8 cellular contexts compared by ENCODE assay signal in the genomic region with DNA sequence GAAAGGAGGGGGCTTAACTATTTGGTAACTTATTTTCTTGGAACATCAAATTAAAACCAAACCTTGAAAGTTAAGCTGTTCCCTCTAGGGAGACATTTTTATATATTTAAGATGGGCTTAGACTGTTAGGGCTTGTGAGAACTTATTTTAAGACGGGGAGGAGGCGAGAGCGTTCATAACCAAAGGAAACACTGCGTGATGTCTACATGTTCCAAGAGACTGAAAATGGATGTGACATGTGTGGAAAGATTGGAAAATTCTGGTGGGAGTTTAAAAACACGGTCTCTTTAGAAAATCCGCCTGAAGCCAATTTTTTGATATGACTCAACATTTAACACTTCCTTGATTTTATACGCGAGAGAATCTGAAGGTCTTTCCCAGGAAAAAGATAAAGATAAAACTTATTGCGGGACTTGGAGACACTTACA. TPM values are rescaled to one million over a fixed set of nuclear protein-coding genes. Genes with fewer than 3 reads are reported as not detected.
A peak's percentile ranks its signal among the peaks of the same experiment; 100 is the strongest.
DNase-seq lines count a peak whose midpoint lies in the region; ATAC-seq lines count a peak whose summit lies in the region.

No MANE protein-coding gene starts in this region.

- H3K9ac ChIP-seq in mucosa of rectum (ENCODE audit: low read depth in 1 of 2, low read length in 2 of 2): peak overlapping the region; percentile 98 to 99

- H3K27me3 Mint-ChIP-seq in CD4-positive, CD25-positive, alpha-beta regulatory T cell: peaks cover 8% of the 10 kb centered on the region

- no peak for ATAC-seq in CD4-positive, CD25-positive, alpha-beta regulatory T cell (ENCODE audit: low read depth in 2 of 2)
- no peak for ATAC-seq in GM19328 (IDR thresholded peaks at IDR 0.05; ENCODE audit: unreplicated experiment)

- H3K4me1 ChIP-seq in CD4-positive, CD25-positive, alpha-beta regulatory T cell (ENCODE audit: control insufficient read depth, insufficient read depth, low read length, poor library complexity, severe bottlenecking): peaks cover 50% of the 10 kb centered on the region
- H3K4me1 ChIP-seq in mucosa of rectum (ENCODE audit: control insufficient read depth in 2 of 2, insufficient read depth in 2 of 2, low read length in 2 of 2): peaks cover 21 to 25% of the 10 kb centered on the region in 2 donors

- H3K9me3 ChIP-seq in CD4-positive, CD25-positive, alpha-beta regulatory T cell (ENCODE audit: control insufficient read depth in 2 of 2, low read length in 2 of 2): no peaks in the 10 kb centered on the region
- no peaks in the 10 kb centered on the region for H3K9me3 ChIP-seq in mucosa of rectum (ENCODE audit: control insufficient read depth in 2 of 2, low read length in 2 of 2)

- H3K36me3 Mint-ChIP-seq in CD4-positive, CD25-positive, alpha-beta regulatory T cell: peaks cover 22% of the 10 kb centered on the region

- H3K4me3 Mint-ChIP-seq in CD4-positive, CD25-positive, alpha-beta regulatory T cell: peak overlapping the region; percentile 93 to 100 (median 100)

- no peaks in the 10 kb centered on the region for H3K9me3 Mint-ChIP-seq in CD4-positive, CD25-positive, alpha-beta regulatory T cell

- peak overlapping the region; percentile 95 for H3K4me3 ChIP-seq in CD4-positive, CD25-positive, alpha-beta regulatory T cell (ENCODE audit: low read depth, low read length)
- peak overlapping the region; percentile 75 to 97 for H3K4me3 ChIP-seq in mucosa of rectum (ENCODE audit: low read length in 2 of 2)

- peaks cover 30 to 65% (median 51%) of the 10 kb centered on the region in 4 donors for H3K4me1 Mint-ChIP-seq in CD4-positive, CD25-positive, alpha-beta regulatory T cell

- peak overlapping the region; percentile 99 to 100 (median 99) for H3K27ac Mint-ChIP-seq in CD4-positive, CD25-positive, alpha-beta regulatory T cell

- peaks cover 32% of the 10 kb centered on the region for H3K36me3 ChIP-seq in CD4-positive, CD25-positive, alpha-beta regulatory T cell (ENCODE audit: control insufficient read depth, insufficient read depth, low read length)
- H3K36me3 ChIP-seq in mucosa of rectum (ENCODE audit: control insufficient read depth in 2 of 2, insufficient read depth in 2 of 2, low read length in 2 of 2): peaks cover 9 to 13% of the 10 kb centered on the region in 2 donors

- peak overlapping the region; percentile 97 for H3K27ac ChIP-seq in CD4-positive, CD25-positive, alpha-beta regulatory T cell (ENCODE audit: insufficient read depth, low read length, poor library complexity, severe bottlenecking)
- peak overlapping the region; percentile 99 for H3K27ac ChIP-seq in mucosa of rectum (ENCODE audit: low read depth in 2 of 2, low read length in 2 of 2)

- H3K27me3 ChIP-seq in CD4-positive, CD25-positive, alpha-beta regulatory T cell (ENCODE audit: control insufficient read depth, insufficient read depth, low read length): no peaks in the 10 kb centered on the region
- no peaks in the 10 kb centered on the region for H3K27me3 ChIP-seq in mucosa of rectum (ENCODE audit: control insufficient read depth in 2 of 2, insufficient read depth in 2 of 2, low read length in 2 of 2)

- no peak for DNase-seq in CD4-positive, CD25-positive, alpha-beta regulatory T cell
- DNase-seq in MV-4-11 (lab: John Stamatoyannopoulos, UW) (peak; percentile 48), dedifferentiated amniotic fluid mesenchymal stem cell (ENCODE audit: extremely low spot score) (peak; percentile 38), HCEC 1CT (no peak), NCI-H1694 treated with DMSO at 0.1 percent for 48 hours (lab: John Stamatoyannopoulos, UW) (no peak), NCI-H2196 (lab: John Stamatoyannopoulos, UW; ENCODE audit: unreplicated experiment) (no peak)

RNA-seq across cellular contexts. Expression of gene PNRC2, which starts 0.7 kb away (rescaled TPM):
- total RNA-seq in CD4-positive, CD25-positive, alpha-beta regulatory T cell: 126 TPM
- polyA plus RNA-seq in CD4-positive, CD25-positive, alpha-beta regulatory T cell: 100 to 1,000 TPM; 123 to 149 (median 141) TPM

RNA-seq across cellular contexts. Expression of gene SRSF10, which starts 19.8 kb away (rescaled TPM):
- 220 TPM for total RNA-seq in CD4-positive, CD25-positive, alpha-beta regulatory T cell
- polyA plus RNA-seq in CD4-positive, CD25-positive, alpha-beta regulatory T cell: 100 to 1,000 TPM; 127 to 151 (median 144) TPM

RNA-seq across cellular contexts. Expression of gene CNR2, which starts 47.1 kb away (rescaled TPM):
- total RNA-seq in CD4-positive, CD25-positive, alpha-beta regulatory T cell: 0.15 TPM
- under 1 TPM in 2 of 4 donors, not detected in 2; 0.03 to 0.05 TPM for polyA plus RNA-seq in CD4-positive, CD25-positive, alpha-beta regulatory T cell

Comparison
In these comparisons a context has a peak if more than half of its experiments do, and no peak if none do; other contexts are left out.
1. DNase-seq: peak in MV-4-11 (single experiment) and dedifferentiated amniotic fluid mesenchymal stem cell (single experiment); none in CD4-positive, CD25-positive, alpha-beta regulatory T cell (0 of 3), HCEC 1CT (single experiment), NCI-H1694 treated with DMSO at 0.1 percent for 48 hours (single experiment) and NCI-H2196 (single experiment).